In the genomic region with DNA sequence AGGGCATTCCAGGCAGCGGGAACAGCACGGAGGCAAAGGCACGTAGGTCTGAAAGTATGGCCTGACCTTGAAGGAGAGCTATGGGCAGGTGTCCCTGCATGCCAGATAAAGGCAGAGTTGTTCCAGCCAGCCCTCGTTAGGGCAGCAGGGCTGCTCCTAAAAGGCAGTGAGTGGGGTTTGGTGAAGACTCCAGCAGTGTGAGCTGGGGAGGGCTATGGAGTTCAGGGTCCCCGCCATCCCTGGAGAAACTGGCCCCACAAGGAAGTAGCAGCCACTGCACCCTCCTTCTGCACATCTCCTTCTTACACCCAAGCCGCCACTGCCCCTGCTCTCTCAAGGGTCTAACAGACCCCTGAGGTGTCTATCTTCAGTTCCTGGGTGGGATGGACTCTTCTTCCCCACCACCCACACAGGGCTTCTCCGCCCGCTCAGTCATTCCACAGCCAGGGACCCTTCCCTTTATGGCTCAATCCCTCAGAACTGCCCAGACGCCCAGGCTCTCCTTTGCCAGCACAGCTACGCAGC, we compare ENCODE assay signal across 9 cellular contexts. TPM values are rescaled to one million over a fixed set of nuclear protein-coding genes. Genes with fewer than 3 reads are reported as not detected.
A peak's percentile ranks its signal among the peaks of the same experiment; 100 is the strongest.
DNase-seq lines count a peak whose midpoint lies in the region; ATAC-seq and TF ChIP-seq lines count a peak whose summit lies in the region.
"Had no signal": no experiment of that assay in that cellular context is flagged by ENCODE, and none has a peak within 500 bp of the region (broad histone marks: within the 10 kb centered on the region; RNA-seq: fewer than 3 reads in every experiment).

No MANE protein-coding gene starts in this region.

- peak overlapping the region; percentile 51 for H3K4me3 ChIP-seq in astrocyte of the cerebellum (ENCODE audit: low read depth, low read length)
- peak overlapping the region; percentile 77 for H3K4me3 ChIP-seq in lower lobe of right lung
- H3K4me3 ChIP-seq in thyroid gland (replicated peaks in 1 of 3) = peak overlapping the region in 2 of 3 donors; percentile 3 to 43

- H3K36me3 ChIP-seq in lower lobe of right lung = peaks cover 9% of the 10 kb centered on the region
- H3K36me3 ChIP-seq in thyroid gland = no peaks in the 10 kb centered on the region

- TF ChIP-seq POLR2A in thyroid gland (IDR thresholded peaks at IDR 0.05) = no peak

- intact Hi-C loops in lower lobe of right lung (cut with DNase I) = no loop called here
- intact Hi-C loops in thyroid gland (cut with DNase I) = no loop called here

- peak overlapping the region; percentile 96 for H3K27ac Mint-ChIP-seq in activated CD8-positive, alpha-beta memory T cell treated with anti-CD3 and anti-CD28 coated beads, Interleukin-2, amount 10 ng/mL, durations not matched to agents 7 days and 5 days

- peaks cover 54% of the 10 kb centered on the region for H3K4me1 Mint-ChIP-seq in activated CD8-positive, alpha-beta memory T cell treated with anti-CD3 and anti-CD28 coated beads, Interleukin-2, amount 10 ng/mL, durations not matched to agents 7 days and 5 days

- no peak for TF ChIP-seq CTCF in astrocyte of the cerebellum (IDR thresholded peaks at IDR 0.05; ENCODE audit: low read depth, low read length, missing control alignments)
- TF ChIP-seq CTCF in lower lobe of right lung (IDR thresholded peaks at IDR 0.05) = no peak
- TF ChIP-seq CTCF in thyroid gland (IDR thresholded peaks at IDR 0.05) = no peak

- peaks cover 89% of the 10 kb centered on the region for H3K36me3 Mint-ChIP-seq in activated CD8-positive, alpha-beta memory T cell treated with anti-CD3 and anti-CD28 coated beads, Interleukin-2, amount 10 ng/mL, durations not matched to agents 7 days and 5 days

- 64 to 70% methylated on average over 10 of the region's 10 CpGs for WGBS in thyroid gland, 2 donors

- H3K9me3 ChIP-seq in lower lobe of right lung = no peaks in the 10 kb centered on the region
- H3K9me3 ChIP-seq in thyroid gland = no peaks in the 10 kb centered on the region

- H3K27ac ChIP-seq in lower lobe of right lung = peak overlapping the region; percentile 92
- H3K27ac ChIP-seq in thyroid gland = peak overlapping the region; percentile 66 to 88 (median 66)

- peak overlapping the region; percentile 100 for H3K4me3 Mint-ChIP-seq in activated CD8-positive, alpha-beta memory T cell treated with anti-CD3 and anti-CD28 coated beads, Interleukin-2, amount 10 ng/mL, durations not matched to agents 7 days and 5 days

- ATAC-seq in activated CD8-positive, alpha-beta memory T cell treated with anti-CD3 and anti-CD28 coated beads, Interleukin-2, amount 10 ng/mL, durations not matched to agents 7 days and 5 days = no peak
- ATAC-seq in lower lobe of right lung (no peak), GM19463 (IDR thresholded peaks at IDR 0.05; ENCODE audit: unreplicated experiment) (no peak)

- CTCF ChIA-PET in activated CD8-positive, alpha-beta memory T cell treated with anti-CD3 and anti-CD28 coated beads, Interleukin-2, amount 10 ng/mL, durations not matched to agents 7 days and 5 days (lab: Charles Lee) = interaction anchor here (0.9 to 10.8 kb wide), 11 partner anchors 10 to 206 kb away, joined by 3 to 135 read pairs (median 7); no protein-coding TSS in a partner anchor

- no peaks in the 10 kb centered on the region for H3K27me3 ChIP-seq in lower lobe of right lung (ENCODE audit: low read depth)
- H3K27me3 ChIP-seq in thyroid gland = no peaks in the 10 kb centered on the region

- DNase-seq in activated CD8-positive, alpha-beta memory T cell treated with anti-CD3 and anti-CD28 coated beads, Interleukin-2, amount 10 ng/mL, durations not matched to agents 7 days and 5 days = no peak
- no peak for DNase-seq in activated CD8-positive, alpha-beta memory T cell treated with anti-CD3 and anti-CD28 coated beads for 24 hours
- DNase-seq in astrocyte of the cerebellum (ENCODE audit: low read depth) (no peak), lower lobe of right lung (no peak), thyroid gland (no peak), HuH-7.5 (ENCODE audit: low spot score) (no peak), NCI-H2227 treated with DMSO at 0.1 percent for 48 hours (lab: John Stamatoyannopoulos, UW) (no peak)
- DNase-seq: AML-193 had no signal

- H3K9me3 Mint-ChIP-seq in activated CD8-positive, alpha-beta memory T cell treated with anti-CD3 and anti-CD28 coated beads, Interleukin-2, amount 10 ng/mL, durations not matched to agents 7 days and 5 days (ENCODE audit: low read depth) = no peaks in the 10 kb centered on the region

- in situ Hi-C loops in astrocyte of the cerebellum (cut with HindIII; ENCODE audit: low sequenced_read_pairs) = no loop called here

- no peaks in the 10 kb centered on the region for H3K27me3 Mint-ChIP-seq in activated CD8-positive, alpha-beta memory T cell treated with anti-CD3 and anti-CD28 coated beads, Interleukin-2, amount 10 ng/mL, durations not matched to agents 7 days and 5 days

- H3K4me1 ChIP-seq in lower lobe of right lung (peaks cover 97% of the 10 kb centered on the region), thyroid gland (peaks cover 7 to 45% of the 10 kb centered on the region in 2 donors)

RNA-seq across cellular contexts. Expression of gene AKNA, which starts 1.4 kb away (rescaled TPM):
- total RNA-seq in activated CD8-positive, alpha-beta memory T cell treated with anti-CD3 and anti-CD28 coated beads, Interleukin-2, amount 10 ng/mL, durations not matched to agents 7 days and 5 days = 100 to 1,000 TPM; 432 to 500 TPM
- 66.9 TPM for total RNA-seq in lower lobe of right lung
- 10 to 100 TPM; 10.0 to 17.0 (median 12.5) TPM for total RNA-seq in thyroid gland

RNA-seq across cellular contexts. Expression of gene ORM2, which starts 56.8 kb away (rescaled TPM):
- not detected for total RNA-seq in activated CD8-positive, alpha-beta memory T cell treated with anti-CD3 and anti-CD28 coated beads, Interleukin-2, amount 10 ng/mL, durations not matched to agents 7 days and 5 days
- total RNA-seq in lower lobe of right lung = 3.1 TPM
- not detected for total RNA-seq in thyroid gland

Comparison
In these comparisons a context has a peak if more than half of its experiments do, and no peak if none do; other contexts are left out.
1. H3K4me3 ChIP-seq: peak in every context shown above with its lines; median percentile 77 in lower lobe of right lung; 51 in astrocyte of the cerebellum; 23 in thyroid gland.